1 cellular context compared by ENCODE assay signal in the genomic region with DNA sequence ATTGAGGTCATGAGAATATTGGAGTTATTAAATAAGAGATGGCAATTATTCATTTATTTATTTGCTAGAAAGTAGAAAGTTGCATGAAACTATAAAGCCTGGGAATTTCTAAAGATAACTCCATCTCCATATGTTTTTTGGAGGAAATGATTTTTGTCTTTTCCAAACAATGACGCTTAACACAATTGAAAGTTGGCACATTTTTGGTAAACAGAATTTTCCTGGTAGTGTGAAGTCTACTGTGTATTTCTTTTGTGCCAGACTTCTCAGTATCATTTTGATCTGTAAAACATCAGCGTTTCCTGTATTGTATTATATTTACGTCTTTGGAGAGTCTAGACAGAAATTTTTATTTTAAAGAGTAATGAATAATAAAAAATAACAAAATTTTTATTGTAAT.
TF ChIP-seq lines count a peak whose summit lies in the region.

No MANE protein-coding gene starts in this region.

TF ChIP-seq in SK-N-SH, 30 proteins besides CTCF, POLR2A, EP300 and RAD21 (continued from another document):
- TF ChIP-seq, protein P1, sequence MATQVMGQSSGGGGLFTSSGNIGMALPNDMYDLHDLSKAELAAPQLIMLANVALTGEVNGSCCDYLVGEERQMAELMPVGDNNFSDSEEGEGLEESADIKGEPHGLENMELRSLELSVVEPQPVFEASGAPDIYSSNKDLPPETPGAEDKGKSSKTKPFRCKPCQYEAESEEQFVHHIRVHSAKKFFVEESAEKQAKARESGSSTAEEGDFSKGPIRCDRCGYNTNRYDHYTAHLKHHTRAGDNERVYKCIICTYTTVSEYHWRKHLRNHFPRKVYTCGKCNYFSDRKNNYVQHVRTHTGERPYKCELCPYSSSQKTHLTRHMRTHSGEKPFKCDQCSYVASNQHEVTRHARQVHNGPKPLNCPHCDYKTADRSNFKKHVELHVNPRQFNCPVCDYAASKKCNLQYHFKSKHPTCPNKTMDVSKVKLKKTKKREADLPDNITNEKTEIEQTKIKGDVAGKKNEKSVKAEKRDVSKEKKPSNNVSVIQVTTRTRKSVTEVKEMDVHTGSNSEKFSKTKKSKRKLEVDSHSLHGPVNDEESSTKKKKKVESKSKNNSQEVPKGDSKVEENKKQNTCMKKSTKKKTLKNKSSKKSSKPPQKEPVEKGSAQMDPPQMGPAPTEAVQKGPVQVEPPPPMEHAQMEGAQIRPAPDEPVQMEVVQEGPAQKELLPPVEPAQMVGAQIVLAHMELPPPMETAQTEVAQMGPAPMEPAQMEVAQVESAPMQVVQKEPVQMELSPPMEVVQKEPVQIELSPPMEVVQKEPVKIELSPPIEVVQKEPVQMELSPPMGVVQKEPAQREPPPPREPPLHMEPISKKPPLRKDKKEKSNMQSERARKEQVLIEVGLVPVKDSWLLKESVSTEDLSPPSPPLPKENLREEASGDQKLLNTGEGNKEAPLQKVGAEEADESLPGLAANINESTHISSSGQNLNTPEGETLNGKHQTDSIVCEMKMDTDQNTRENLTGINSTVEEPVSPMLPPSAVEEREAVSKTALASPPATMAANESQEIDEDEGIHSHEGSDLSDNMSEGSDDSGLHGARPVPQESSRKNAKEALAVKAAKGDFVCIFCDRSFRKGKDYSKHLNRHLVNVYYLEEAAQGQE (IDR thresholded peaks at IDR 0.05; ENCODE audit: low read depth, low read length): no peak
- TF ChIP-seq YY1 (IDR thresholded peaks at IDR 0.05; ENCODE audit: low read depth): no peak
- no peak for TF ChIP-seq SIN3A (IDR thresholded peaks at IDR 0.05; ENCODE audit: borderline replicate concordance, low read depth, low read length)
